22 cellular contexts compared by ENCODE assay signal in the genomic region with DNA sequence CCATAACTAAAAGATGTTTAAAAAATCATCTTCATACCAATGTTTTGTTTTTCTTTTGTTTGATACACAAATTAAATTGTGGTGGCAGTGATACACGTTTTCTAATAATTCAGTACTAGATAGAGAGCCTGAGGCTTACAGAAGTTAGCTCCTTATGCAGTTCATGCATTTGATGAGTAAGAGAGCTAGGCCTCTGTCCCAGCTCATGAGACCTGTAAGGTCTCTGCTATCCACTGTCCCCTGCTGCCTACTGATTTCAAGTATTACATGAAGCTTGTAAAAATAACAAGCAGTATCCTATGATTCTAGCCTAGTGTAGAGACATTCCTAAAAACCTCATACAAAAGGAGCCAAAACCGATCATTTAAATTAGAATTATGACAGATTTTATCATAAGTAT.
A peak's percentile ranks its signal among the peaks of the same experiment; 100 is the strongest.
DNase-seq lines count a peak whose midpoint lies in the region; ATAC-seq and TF ChIP-seq lines count a peak whose summit lies in the region.
"Had no signal": no experiment of that assay in that cellular context is flagged by ENCODE, and none has a peak within 500 bp of the region (broad histone marks: within the 10 kb centered on the region; RNA-seq: fewer than 3 reads in every experiment).

No MANE protein-coding gene starts in this region.

- H3K4me3 ChIP-seq in fibroblast of mammary gland (ENCODE audit: control insufficient read depth, low read depth, low read length) (no peak overlapping the region), psoas muscle (no peak overlapping the region)
- H3K4me3 ChIP-seq: suprapubic skin, vagina had no signal

- H3K27me3 Mint-ChIP-seq in activated T-cell treated with anti-CD3 and anti-CD28 coated beads, Interleukin-2, amount 50 U/mL, for 72 hours (ENCODE audit: low read depth): no peaks in the 10 kb centered on the region
- no peaks in the 10 kb centered on the region for H3K27me3 Mint-ChIP-seq in activated T-cell treated with anti-CD3 and anti-CD28 coated beads, Interleukin-2, amount 50 U/mL, for 4 hours (ENCODE audit: low read depth)
- no peaks in the 10 kb centered on the region; the same call in none of the 2 replicates for H3K27me3 Mint-ChIP-seq in HFFc6 (ENCODE audit: insufficient read depth)
- H3K27me3 Mint-ChIP-seq: progenitor cell of endocrine pancreas had no signal

- peaks cover 53% of the 10 kb centered on the region for H3K4me1 Mint-ChIP-seq in activated T-cell treated with anti-CD3 and anti-CD28 coated beads, Interleukin-2, amount 50 U/mL, for 72 hours (ENCODE audit: low read depth)
- H3K4me1 Mint-ChIP-seq in activated T-cell treated with anti-CD3 and anti-CD28 coated beads, Interleukin-2, amount 50 U/mL, for 4 hours (ENCODE audit: low read depth): peaks cover 56% of the 10 kb centered on the region
- peaks cover 63% of the 10 kb centered on the region for H3K4me1 Mint-ChIP-seq in HFFc6 (ENCODE audit: low read depth)
- H3K4me1 Mint-ChIP-seq: nephron progenitor cell had no signal

- peaks cover 4 to 29% of the 10 kb centered on the region in 2 donors for H3K36me3 Mint-ChIP-seq in activated T-cell treated with anti-CD3 and anti-CD28 coated beads, Interleukin-2, amount 50 U/mL, for 72 hours (ENCODE audit: insufficient read depth in 2 of 2)
- H3K36me3 Mint-ChIP-seq in activated T-cell treated with anti-CD3 and anti-CD28 coated beads, Interleukin-2, amount 50 U/mL, for 4 hours (ENCODE audit: insufficient read depth): peaks cover 36% of the 10 kb centered on the region
- peaks cover 38% of the 10 kb centered on the region for H3K36me3 Mint-ChIP-seq in HFFc6 (ENCODE audit: low read depth)

- H3K9me3 Mint-ChIP-seq in activated T-cell treated with anti-CD3 and anti-CD28 coated beads, Interleukin-2, amount 50 U/mL, for 72 hours: no peaks in the 10 kb centered on the region
- no peaks in the 10 kb centered on the region for H3K9me3 Mint-ChIP-seq in activated T-cell treated with anti-CD3 and anti-CD28 coated beads, Interleukin-2, amount 50 U/mL, for 4 hours
- no peaks in the 10 kb centered on the region for H3K9me3 Mint-ChIP-seq in HFFc6
- H3K9me3 Mint-ChIP-seq: nephron progenitor cell had no signal

- ATAC-seq in activated T-cell treated with anti-CD3 and anti-CD28 coated beads, Interleukin-2, amount 50 U/mL, for 72 hours (replicated peaks in 1 of 2): no peak
- ATAC-seq in activated T-cell treated with anti-CD3 and anti-CD28 coated beads, Interleukin-2, amount 50 U/mL, for 4 hours: no peak
- ATAC-seq in psoas muscle (peak; percentile 49 to 77 (median 60)), HG03095 (IDR thresholded peaks at IDR 0.05; ENCODE audit: unreplicated experiment) (no peak)

- no peaks in the 10 kb centered on the region for H3K9me3 ChIP-seq in psoas muscle
- H3K9me3 ChIP-seq: suprapubic skin, vagina had no signal

- DNase-seq in activated T-cell treated with anti-CD3 and anti-CD28 coated beads, Interleukin-2, amount 50 U/mL, for 72 hours: no peak
- DNase-seq in activated T-cell treated with anti-CD3 and anti-CD28 coated beads, Interleukin-2, amount 50 U/mL, for 4 hours: no peak
- DNase-seq in HFFc6 (peak; percentile 41), fibroblast of mammary gland (ENCODE audit: low read depth) (peak; percentile 23), psoas muscle (no peak), globus pallidus (ENCODE audit: low spot score) (no peak)
- no peak for DNase-seq in stimulated activated CD8-positive, alpha-beta memory T cell treated with anti-CD3 and anti-CD28 coated beads, Interleukin-4, amount 100 ng/mL, for 48 hours
- DNase-seq: C1 segment of cervical spinal cord; cortex of kidney; DMS53; hippocampal formation; KG1; kidney glomerular epithelial cell; mesendoderm; NCI-H1930; nephron progenitor cell; NK-92 treated with Interleukin-12 subunit alpha and Interleukin-12 subunit beta, amount 100 ng/mL, for 24 hours; stimulated activated CD4-positive, alpha-beta T cell treated with anti-CD3 and anti-CD28 coated beads, Interleukin-4, amount 100 ng/mL, for 4 hours had no signal

- H3K4me3 Mint-ChIP-seq in activated T-cell treated with anti-CD3 and anti-CD28 coated beads, Interleukin-2, amount 50 U/mL, for 72 hours: no peak overlapping the region
- H3K4me3 Mint-ChIP-seq in activated T-cell treated with anti-CD3 and anti-CD28 coated beads, Interleukin-2, amount 50 U/mL, for 4 hours: no peak overlapping the region
- H3K4me3 Mint-ChIP-seq in HFFc6: peak overlapping the region; percentile 4; the same call in 1 of the 2 replicates
- H3K4me3 Mint-ChIP-seq: nephron progenitor cell had no signal

- peaks cover 4 to 34% of the 10 kb centered on the region in 2 donors for H3K36me3 ChIP-seq in psoas muscle (ENCODE audit: insufficient read depth in 1 of 2, low read depth in 1 of 2)

- peak overlapping the region; percentile 80 for H3K27ac Mint-ChIP-seq in activated T-cell treated with anti-CD3 and anti-CD28 coated beads, Interleukin-2, amount 50 U/mL, for 72 hours
- H3K27ac Mint-ChIP-seq in HFFc6: peak overlapping the region; percentile 33; the same call in 1 of the 2 replicates
- H3K27ac Mint-ChIP-seq: nephron progenitor cell had no signal

- peaks cover 72% of the 10 kb centered on the region for H3K4me1 ChIP-seq in psoas muscle

- intact Hi-C loops in psoas muscle (cut with DNase I): no loop called here

- no peak for TF ChIP-seq CTCF in HFFc6 (IDR thresholded peaks at IDR 0.05)
- no peak for TF ChIP-seq CTCF in fibroblast of mammary gland (conservative IDR thresholded peaks at IDR 0.05; ENCODE audit: control insufficient read depth, insufficient read depth, low read depth, low read length)
- no peak for TF ChIP-seq CTCF in psoas muscle (IDR thresholded peaks at IDR 0.05)

- WGBS in psoas muscle, 3 donors: 64 to 86% (median 70%) methylated on average over 2 of the region's 2 CpGs

- H3K27ac ChIP-seq in psoas muscle: peak overlapping the region; percentile 92
- H3K27ac ChIP-seq: suprapubic skin, vagina had no signal

- H3K27me3 ChIP-seq in psoas muscle (ENCODE audit: insufficient read depth in 3 of 3, low read length in 2 of 3): no peaks in the 10 kb centered on the region
- H3K27me3 ChIP-seq: suprapubic skin, vagina had no signal

Comparison
In these comparisons a context has a peak if more than half of its experiments do, and no peak if none do; other contexts are left out.
1. ATAC-seq: peak in psoas muscle (4 of 4); none in activated T-cell treated with anti-CD3 and anti-CD28 coated beads, Interleukin-2, amount 50 U/mL, for 72 hours (0 of 2), activated T-cell treated with anti-CD3 and anti-CD28 coated beads, Interleukin-2, amount 50 U/mL, for 4 hours (0 of 2) and HG03095 (single experiment).
2. DNase-seq: peak in HFFc6 (single experiment) and fibroblast of mammary gland (single experiment); none in activated T-cell treated with anti-CD3 and anti-CD28 coated beads, Interleukin-2, amount 50 U/mL, for 72 hours (0 of 2), activated T-cell treated with anti-CD3 and anti-CD28 coated beads, Interleukin-2, amount 50 U/mL, for 4 hours (single experiment), psoas muscle (0 of 2), globus pallidus (single experiment) and stimulated activated CD8-positive, alpha-beta memory T cell treated with anti-CD3 and anti-CD28 coated beads, Interleukin-4, amount 100 ng/mL, for 48 hours (single experiment).